14 cellular contexts compared by ENCODE assay signal in genomic region chr4:39825741-39826231, GRCh38.
DNase-seq lines count a peak whose midpoint lies in the region; ATAC-seq, FAIRE-seq and TF ChIP-seq lines count a peak whose summit lies in the region.
"Had no signal": no experiment of that assay in that cellular context is flagged by ENCODE, and none has a peak within 500 bp of the region (broad histone marks: within the 10 kb centered on the region; RNA-seq: fewer than 3 reads in every experiment).

No MANE protein-coding gene starts in this region.

- FAIRE-seq in endothelial cell of umbilical vein (lab: Jason Lieb, UNC) = no peak

- BruUV-seq in Panc1 (replicated peaks; lab: Mats Ljungman, UMichigan) = no TSS peak
- no TSS peak for BruUV-seq in endothelial cell of umbilical vein (replicated peaks; lab: Mats Ljungman, UMichigan)
- no TSS peak for BruUV-seq in mammary epithelial cell (replicated peaks; lab: Mats Ljungman, UMichigan)

- H3K27ac ChIP-seq in Panc1 (ENCODE audit: low read length) (peak overlapping the region; percentile 61; the same call in 1 of the 2 replicates), endothelial cell of umbilical vein (ENCODE audit: insufficient read depth, low read depth, low read length) (peak overlapping the region; percentile 5), mammary epithelial cell (ENCODE audit: insufficient read depth, low read depth, low read length) (no peak overlapping the region)

- H3K4me3 ChIP-seq in Panc1 (ENCODE audit: low read depth in 2 of 2, low read length in 2 of 2) = no peak overlapping the region
- H3K4me3 ChIP-seq in endothelial cell of umbilical vein (replicated peaks in 1 of 3; ENCODE audit: insufficient read depth in 1 of 3, low read depth in 1 of 3, low read length in 3 of 3) = no peak overlapping the region
- H3K4me3 ChIP-seq in mammary epithelial cell (replicated peaks in 1 of 3; ENCODE audit: insufficient read depth in 1 of 3, low read depth in 2 of 3, low read length in 3 of 3) = no peak overlapping the region
- H3K4me3 ChIP-seq: mucosa of descending colon had no signal

- H3K4me2 ChIP-seq in endothelial cell of umbilical vein (ENCODE audit: insufficient read depth, low read length) (no peak overlapping the region), mammary epithelial cell (ENCODE audit: insufficient read depth, low read depth, low read length) (no peak overlapping the region)

- no peaks in the 10 kb centered on the region for H3K79me2 ChIP-seq in endothelial cell of umbilical vein (ENCODE audit: control insufficient read depth, insufficient read depth, low read length)
- no peaks in the 10 kb centered on the region for H3K79me2 ChIP-seq in mammary epithelial cell (ENCODE audit: insufficient read depth, low read length)

- in situ Hi-C loops in Panc1 (cut with HindIII; ENCODE audit: low pct_unique_long_range_greater_than_20kb, low sequenced_read_pairs) = no loop called here
- in situ Hi-C loops in mammary epithelial cell (cut with MboI; ENCODE audit: low sequenced_read_pairs in 2 of 2) = no loop called here

- TF ChIP-seq CTCF in Panc1 (IDR thresholded peaks at IDR 0.05) (no peak), endothelial cell of umbilical vein (IDR thresholded peaks at IDR 0.05; ENCODE audit: extremely low read depth in 1 of 2, insufficient read depth in 1 of 2, low read depth in 1 of 2, low read length in 2 of 2) (no peak), mammary epithelial cell (conservative IDR thresholded peaks at IDR 0.05 in 1 of 2, IDR thresholded peaks at IDR 0.05 in 1 of 2; ENCODE audit: extremely low read depth in 1 of 2, insufficient read depth in 1 of 2, low read depth in 1 of 2, low read length in 2 of 2) (no peak)

- dilution Hi-C loops in endothelial cell of umbilical vein (cut with MboI; ENCODE audit: extremely low pct_ligation_motif_present, low sequenced_read_pairs) (no loop called here), mammary epithelial cell (cut with HindIII; ENCODE audit: low sequenced_read_pairs) (no loop called here)

- no peaks in the 10 kb centered on the region for H3K9me1 ChIP-seq in endothelial cell of umbilical vein (replicated peaks; ENCODE audit: control insufficient read depth, extremely low read depth, insufficient read depth, low read length)

- H3K27me3 ChIP-seq in Panc1 (ENCODE audit: control insufficient read depth, insufficient read depth, low read length) = no peaks in the 10 kb centered on the region
- no peaks in the 10 kb centered on the region for H3K27me3 ChIP-seq in endothelial cell of umbilical vein (ENCODE audit: control insufficient read depth in 2 of 2, insufficient read depth in 2 of 2, low read length in 2 of 2)
- H3K27me3 ChIP-seq in mammary epithelial cell (ENCODE audit: insufficient read depth, low read length) = no peaks in the 10 kb centered on the region

- H3K4me1 ChIP-seq in Panc1 (ENCODE audit: control insufficient read depth, insufficient read depth, low read length) (peaks cover 16% of the 10 kb centered on the region), endothelial cell of umbilical vein (ENCODE audit: control insufficient read depth, extremely low read depth, insufficient read depth, low read length) (peaks cover 6% of the 10 kb centered on the region), mammary epithelial cell (ENCODE audit: insufficient read depth, low read length) (no peaks in the 10 kb centered on the region)

- peak; percentile 79 for ATAC-seq in Panc1
- ATAC-seq: mucosa of descending colon had no signal

- POLR2A ChIA-PET in Panc1 (lab: Charles Lee) = interaction anchor here (0.7 kb wide), 1 partner anchor 29 kb away, joined by 5 read pairs; no protein-coding TSS in a partner anchor
- POLR2A ChIA-PET in endothelial cell of umbilical vein (lab: Charles Lee) = no interaction called here

- DNase-seq in ELR (ENCODE audit: low read depth) (peak; percentile 32), Panc1 (ENCODE audit: low read depth, low spot score) (no peak), endothelial cell of umbilical vein (ENCODE audit: low read depth, low spot score) (peak; percentile 31), myocyte (ENCODE audit: low read depth) (peak; percentile 59), NCI-H510A treated with DMSO at 0.1 percent for 48 hours (lab: John Stamatoyannopoulos, UW) (no peak), anterior cingulate cortex (lab: John Stamatoyannopoulos, UW) (no peak), mammary epithelial cell (no peak)
- DNase-seq in activated CD4-positive, CD25-positive, alpha-beta regulatory T cell treated with anti-CD3 and anti-CD28 coated beads, Interleukin-2, amount 50 U/mL, for 72 hours = no peak
- DNase-seq: activated CD8-positive, alpha-beta memory T cell treated with anti-CD3 and anti-CD28 coated beads, Interleukin-2, amount 50 U/mL, for 4 hours; C1 segment of cervical spinal cord; GDM1; mucosa of descending colon; NCI-H748 treated with DMSO at 0.1 percent for 48 hours; SIG-M5 had no signal

- intact Hi-C loops in Panc1 (cut with micrococcal nuclease; ENCODE audit: unreplicated experiment) (no loop called here), endothelial cell of umbilical vein (cut with micrococcal nuclease) (no loop called here), mammary epithelial cell (cut with micrococcal nuclease) (no loop called here)

- H3K9ac ChIP-seq in endothelial cell of umbilical vein (replicated peaks; ENCODE audit: extremely low read depth, insufficient read depth, low read length) = no peak overlapping the region
- H3K9ac ChIP-seq in mammary epithelial cell (ENCODE audit: insufficient read depth, low read length) = no peak overlapping the region

- WGBS in mammary epithelial cell (ENCODE audit: low coverage, missing lambda C conversion rate) = 86% methylated on average over 7 of the region's 7 CpGs

- peaks cover 6% of the 10 kb centered on the region for H3K36me3 ChIP-seq in Panc1 (ENCODE audit: control insufficient read depth, insufficient read depth, low read length)
- H3K36me3 ChIP-seq in endothelial cell of umbilical vein (ENCODE audit: control insufficient read depth in 2 of 2, extremely low read depth in 1 of 2, insufficient read depth in 2 of 2, low read length in 2 of 2) = peaks cover 8 to 12% of the 10 kb centered on the region in 2 experiments
- H3K36me3 ChIP-seq in mammary epithelial cell (ENCODE audit: insufficient read depth, low read length) = peaks cover 8% of the 10 kb centered on the region

- H3K9me3 ChIP-seq in Panc1 (ENCODE audit: control insufficient read depth, insufficient read depth, low read depth, low read length) (no peaks in the 10 kb centered on the region), endothelial cell of umbilical vein (replicated peaks; ENCODE audit: control insufficient read depth, insufficient read depth, low read length) (no peaks in the 10 kb centered on the region), mammary epithelial cell (replicated peaks; ENCODE audit: insufficient read depth, low read length) (no peaks in the 10 kb centered on the region)
- H3K9me3 ChIP-seq: mucosa of descending colon had no signal

- TF ChIP-seq POLR2A in endothelial cell of umbilical vein (IDR thresholded peaks at IDR 0.05; ENCODE audit: low read depth, low read length) = no peak

- H2AFZ ChIP-seq in endothelial cell of umbilical vein (ENCODE audit: low read depth, low read length) (no peak overlapping the region), mammary epithelial cell (ENCODE audit: low read depth, low read length) (no peak overlapping the region)

- CTCF ChIA-PET in Panc1 (lab: Charles Lee) = interaction anchor here (0.6 kb wide), 1 partner anchor 835 kb away, joined by 3 read pairs; no protein-coding TSS in a partner anchor
- CTCF ChIA-PET in endothelial cell of umbilical vein (lab: Charles Lee) = no interaction called here
- CTCF ChIA-PET in mammary epithelial cell (lab: Charles Lee; ENCODE audit: low non-redundant PET) = no interaction called here

- H4K20me1 ChIP-seq in endothelial cell of umbilical vein (replicated peaks; ENCODE audit: control insufficient read depth, extremely low read depth, insufficient read depth, low read length) = no peaks in the 10 kb centered on the region
- no peaks in the 10 kb centered on the region for H4K20me1 ChIP-seq in mammary epithelial cell (ENCODE audit: insufficient read depth, low read length)

TF ChIP-seq in endothelial cell of umbilical vein, 7 proteins besides CTCF, POLR2A, EP300 and RAD21:
- TF ChIP-seq GATA2 (IDR thresholded peaks at IDR 0.05; ENCODE audit: insufficient read depth, insufficient read length, low read depth, low read length) (no peak), FOS (IDR thresholded peaks at IDR 0.05; ENCODE audit: borderline replicate concordance, insufficient read depth, low read length) (peak; percentile 6), MYC (IDR thresholded peaks at IDR 0.05; ENCODE audit: low read depth, low read length) (no peak)

Comparison
In these comparisons a context has a peak if more than half of its experiments do, and no peak if none do; other contexts are left out.
1. DNase-seq: peak in ELR (single experiment), endothelial cell of umbilical vein (single experiment) and myocyte (single experiment); none in Panc1 (single experiment), activated CD4-positive, CD25-positive, alpha-beta regulatory T cell treated with anti-CD3 and anti-CD28 coated beads, Interleukin-2, amount 50 U/mL, for 72 hours (single experiment), NCI-H510A treated with DMSO at 0.1 percent for 48 hours (single experiment), anterior cingulate cortex (0 of 58) and mammary epithelial cell (single experiment).